Comparison of ENCODE assay signal across 23 cellular contexts in genomic region chr15:66139816-66140215, GRCh38.
DNase-seq lines count a peak whose midpoint lies in the region; ATAC-seq, FAIRE-seq and TF ChIP-seq lines count a peak whose summit lies in the region.
"Had no signal": no experiment of that assay in that cellular context is flagged by ENCODE, and none has a peak within 500 bp of the region (broad histone marks: within the 10 kb centered on the region; RNA-seq: fewer than 3 reads in every experiment).

No MANE protein-coding gene starts in this region.

- 72% methylated on average over 5 of the region's 5 CpGs for WGBS in A549 (ENCODE audit: missing lambda C conversion rate)
- WGBS in lower leg skin, 2 donors: 71 to 88% methylated on average over 5 of the region's 5 CpGs

- peaks cover 27% of the 10 kb centered on the region for H3K4me1 Mint-ChIP-seq in mesothelial cell of epicardium

- no peaks in the 10 kb centered on the region for H3K9me2 ChIP-seq in OCI-LY1 (ENCODE audit: low read depth, low read length)

- FAIRE-seq in A549 (lab: Jason Lieb, UNC): no peak
- FAIRE-seq: GM18507, GM19239, RCC 7860 had no signal

- no peak overlapping the region; the same call in 1 of the 2 replicates for H3K9ac ChIP-seq in OCI-LY1 (ENCODE audit: low read length)

- CTCF ChIA-PET in A549 (lab: Yijun Ruan, JAX): no interaction called here

- intact Hi-C loops in lower leg skin (cut with DNase I; ENCODE audit: low total_unique reads): no loop called here

- H3K9me3 ChIP-seq in A549 (no peaks in the 10 kb centered on the region), OCI-LY1 (ENCODE audit: low read length) (no peaks in the 10 kb centered on the region)

- DNase-seq in NCI-H1092 treated with DMSO at 0.1 percent for 48 hours (lab: John Stamatoyannopoulos, UW): peak; percentile 16
- DNase-seq in NCI-H1092 (lab: John Stamatoyannopoulos, UW): no peak
- no peak for DNase-seq in A549 (ENCODE audit: low read depth in 1 of 2, low spot score in 1 of 2)
- no peak for DNase-seq in mesothelial cell of epicardium (ENCODE audit: low spot score in 2 of 2, unreplicated experiment in 2 of 2)
- no peak for DNase-seq in lower leg skin (ENCODE audit: low spot score in 2 of 2)
- DNase-seq: AML-193; CD8-positive, alpha-beta T cell; DND-41; GDM1; IMR-90; NCI-H2029; NCI-H446 treated with DMSO at 0.1 percent for 48 hours; OCI-M1; Right ventricle myocardium superior; SW 1271; T-helper 17 cell had no signal

- ATAC-seq in A549 (no peak), GM21367 (IDR thresholded peaks at IDR 0.05; ENCODE audit: unreplicated experiment) (no peak), GM18907 (IDR thresholded peaks at IDR 0.05; ENCODE audit: unreplicated experiment) (no peak)
- ATAC-seq: CD8-positive, alpha-beta T cell; T-helper 17 cell had no signal

- TF ChIP-seq CTCF in A549 (IDR thresholded peaks at IDR 0.05) (no peak), OCI-LY1 (IDR thresholded peaks at IDR 0.05; ENCODE audit: low read length) (no peak), mesothelial cell of epicardium (IDR thresholded peaks at IDR 0.05; ENCODE audit: unreplicated experiment) (no peak), lower leg skin (IDR thresholded peaks at IDR 0.05) (no peak)

- no peaks in the 10 kb centered on the region; the same call in 1 of the 2 replicates for H3K79me2 ChIP-seq in OCI-LY1 (ENCODE audit: insufficient read depth, low read length)

- H3K4me3 ChIP-seq in A549: no peak overlapping the region
- H3K4me3 ChIP-seq in OCI-LY1 (ENCODE audit: low read depth, low read length, poor library complexity, severe bottlenecking): no peak overlapping the region
- H3K4me3 ChIP-seq in lower leg skin (ENCODE audit: low read depth, poor library complexity, severe bottlenecking): no peak overlapping the region

- H3K27me3 ChIP-seq in OCI-LY1 (ENCODE audit: insufficient read depth, low read length): no peaks in the 10 kb centered on the region

- no peak overlapping the region for H2AFZ ChIP-seq in OCI-LY1 (ENCODE audit: low read length)

- H3K4me3 Mint-ChIP-seq in mesothelial cell of epicardium: no peak overlapping the region
- H3K4me3 Mint-ChIP-seq: CD8-positive, alpha-beta T cell; T-helper 17 cell had no signal

- H3K27ac ChIP-seq in A549 (no peak overlapping the region), OCI-LY1 (ENCODE audit: low read depth, low read length, poor library complexity, severe bottlenecking) (peak overlapping the region; percentile 48)
- H3K27ac ChIP-seq: 22Rv1 had no signal

- no peaks in the 10 kb centered on the region for H3K9me3 Mint-ChIP-seq in mesothelial cell of epicardium
- H3K9me3 Mint-ChIP-seq: CD8-positive, alpha-beta T cell had no signal

- peaks cover 68% of the 10 kb centered on the region for H3K36me3 ChIP-seq in OCI-LY1 (ENCODE audit: insufficient read depth, low read length)

- no peaks in the 10 kb centered on the region for H3K36me3 Mint-ChIP-seq in mesothelial cell of epicardium
- H3K36me3 Mint-ChIP-seq: CD8-positive, alpha-beta T cell had no signal

- peak overlapping the region; percentile 62 for H3K27ac Mint-ChIP-seq in mesothelial cell of epicardium
- H3K27ac Mint-ChIP-seq: CD8-positive, alpha-beta T cell; T-helper 17 cell had no signal

- no peak for TF ChIP-seq RAD21 in A549 (conservative IDR thresholded peaks at IDR 0.05 in 1 of 2, IDR thresholded peaks at IDR 0.05 in 1 of 2)

- no peak for TF ChIP-seq EP300 in A549 (IDR thresholded peaks at IDR 0.05)

- H3F3A ChIP-seq in OCI-LY1 (ENCODE audit: insufficient read depth, low read length): peaks cover 11% of the 10 kb centered on the region

- H4K20me1 ChIP-seq in OCI-LY1 (ENCODE audit: insufficient read depth, low read length): no peaks in the 10 kb centered on the region

- POLR2A ChIA-PET in A549 (lab: Yijun Ruan, JAX): no interaction called here

- H3K4me1 ChIP-seq in A549 (no peaks in the 10 kb centered on the region), OCI-LY1 (ENCODE audit: insufficient read depth, low read length, severe bottlenecking) (peaks cover 68% of the 10 kb centered on the region)

- TF ChIP-seq POLR2A in A549 (IDR thresholded peaks at IDR 0.05; ENCODE audit: low read length) (no peak), lower leg skin (IDR thresholded peaks at IDR 0.05) (no peak)

- H3K4me2 ChIP-seq in A549 (no peak overlapping the region), OCI-LY1 (ENCODE audit: low read length) (peak overlapping the region; percentile 9; the same call in 1 of the 2 replicates)

- H3K27me3 Mint-ChIP-seq in mesothelial cell of epicardium (ENCODE audit: low read depth): peaks cover 19% of the 10 kb centered on the region

TF ChIP-seq in A549, 52 proteins besides CTCF, POLR2A, EP300 and RAD21:
- peak; percentile 54 for TF ChIP-seq MAFK (IDR thresholded peaks at IDR 0.05; ENCODE audit: partially characterized antibody)
- no peak for TF ChIP-seq ELK1 (IDR thresholded peaks at IDR 0.05; ENCODE audit: low read depth, low read length)
- no peak for TF ChIP-seq NR3C1 (IDR thresholded peaks at IDR 0.05)
- no peak for TF ChIP-seq SMC3 (IDR thresholded peaks at IDR 0.05)
- no peak for TF ChIP-seq JUN (IDR thresholded peaks at IDR 0.05)
- TF ChIP-seq REST (IDR thresholded peaks at IDR 0.05): no peak
- no peak for TF ChIP-seq RARB (CRISPR knock-in tag; IDR thresholded peaks at IDR 0.05)
